In genomic region chr12:51840966-51841365, GRCh38 we compare ENCODE assay signal across 1 cellular context.
TF ChIP-seq lines count a peak whose summit lies in the region.

No MANE protein-coding gene starts in this region.

TF ChIP-seq in H1, 55 proteins besides CTCF, POLR2A, EP300 and RAD21:
- TF ChIP-seq SP1 (IDR thresholded peaks at IDR 0.05; ENCODE audit: low read depth, low read length) (no peak), POU5F1 (IDR thresholded peaks at IDR 0.05; ENCODE audit: low read depth, low read length) (no peak), ZNF274 (IDR thresholded peaks at IDR 0.05; ENCODE audit: borderline replicate concordance, extremely low read depth, low read length) (no peak), KDM1A (IDR thresholded peaks at IDR 0.05; ENCODE audit: borderline replicate concordance, low read length) (no peak), MAX (IDR thresholded peaks at IDR 0.05) (no peak), NANOG (IDR thresholded peaks at IDR 0.05; ENCODE audit: insufficient read depth, low read depth, low read length, poor library complexity, severe bottlenecking) (no peak), CHD2 (IDR thresholded peaks at IDR 0.05; ENCODE audit: low read length) (no peak), TAF7 (optimal IDR thresholded peaks at IDR 0.05; ENCODE audit: borderline replicate concordance, low read depth, low read length) (no peak), ATF2 (IDR thresholded peaks at IDR 0.05; ENCODE audit: low read length) (no peak), GABPA (IDR thresholded peaks at IDR 0.05; ENCODE audit: borderline replicate concordance, insufficient read depth, low read length) (no peak)
